Comparison of ENCODE assay signal across 1 cellular context in the genomic region with DNA sequence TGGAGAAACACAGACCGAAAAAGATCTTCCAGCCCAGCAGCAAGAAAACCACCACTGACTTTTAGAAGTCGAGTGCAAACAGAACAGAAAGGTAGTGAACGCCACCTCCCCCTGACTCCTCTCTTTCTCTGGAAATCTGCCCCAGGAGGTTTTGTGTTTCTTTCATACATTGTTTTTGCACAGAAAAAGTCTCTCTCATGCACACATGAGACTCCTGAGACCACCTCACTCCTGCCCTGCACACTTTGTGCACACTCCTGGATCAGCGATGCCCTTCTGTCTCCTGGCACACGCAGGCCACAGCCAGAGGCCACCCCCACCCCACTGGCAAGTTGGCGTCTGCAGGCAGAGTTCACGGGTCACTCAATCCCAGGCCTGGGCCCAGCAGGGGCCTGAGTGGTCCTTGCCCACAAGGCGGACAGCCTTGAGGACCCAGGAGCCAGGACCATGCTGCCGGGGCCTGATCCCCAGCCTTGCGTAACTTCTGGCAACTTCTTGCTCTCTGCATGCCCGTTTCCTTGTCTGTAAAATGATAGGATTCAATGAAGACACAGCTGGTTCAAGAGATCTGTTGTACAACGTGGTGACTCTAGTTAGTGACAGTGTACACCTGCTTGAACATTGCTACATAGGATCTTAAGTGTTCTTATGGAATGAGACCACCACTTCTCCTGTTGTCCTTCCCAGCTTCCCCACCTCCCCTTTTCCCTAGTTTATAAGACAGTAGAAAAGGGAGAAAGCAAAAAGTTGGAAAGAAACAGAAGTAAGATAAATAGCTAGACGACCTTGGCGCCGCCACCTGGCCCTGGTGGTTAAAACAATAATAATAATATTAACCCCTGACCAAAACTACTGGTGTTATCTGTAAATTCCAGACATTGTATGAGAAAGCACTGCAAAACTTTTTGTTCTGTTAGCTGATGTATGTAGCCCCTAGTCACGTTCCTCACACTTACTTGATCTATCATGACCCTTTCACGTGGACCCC.
TF ChIP-seq lines count a peak whose summit lies in the region.

No MANE protein-coding gene starts in this region.

TF ChIP-seq in WTC11, 78 proteins besides CTCF, POLR2A, EP300 and RAD21 (continued from another document):
- TF ChIP-seq AFF4 (CRISPR knock-in tag; IDR thresholded peaks at IDR 0.05; ENCODE audit: borderline replicate concordance) (no peak), NR3C1 (CRISPR knock-in tag; conservative IDR thresholded peaks at IDR 0.05; ENCODE audit: low read depth) (no peak), TP53 (CRISPR knock-in tag; IDR thresholded peaks at IDR 0.05) (no peak), ELF4 (CRISPR knock-in tag; IDR thresholded peaks at IDR 0.05; ENCODE audit: low read depth) (no peak), MYBL2 (CRISPR knock-in tag; IDR thresholded peaks at IDR 0.05) (no peak), GABPB1 (CRISPR knock-in tag; IDR thresholded peaks at IDR 0.05) (no peak), ZNF263 (CRISPR knock-in tag; IDR thresholded peaks at IDR 0.05; ENCODE audit: low read depth) (no peak)
- TF ChIP-seq, protein P1, sequence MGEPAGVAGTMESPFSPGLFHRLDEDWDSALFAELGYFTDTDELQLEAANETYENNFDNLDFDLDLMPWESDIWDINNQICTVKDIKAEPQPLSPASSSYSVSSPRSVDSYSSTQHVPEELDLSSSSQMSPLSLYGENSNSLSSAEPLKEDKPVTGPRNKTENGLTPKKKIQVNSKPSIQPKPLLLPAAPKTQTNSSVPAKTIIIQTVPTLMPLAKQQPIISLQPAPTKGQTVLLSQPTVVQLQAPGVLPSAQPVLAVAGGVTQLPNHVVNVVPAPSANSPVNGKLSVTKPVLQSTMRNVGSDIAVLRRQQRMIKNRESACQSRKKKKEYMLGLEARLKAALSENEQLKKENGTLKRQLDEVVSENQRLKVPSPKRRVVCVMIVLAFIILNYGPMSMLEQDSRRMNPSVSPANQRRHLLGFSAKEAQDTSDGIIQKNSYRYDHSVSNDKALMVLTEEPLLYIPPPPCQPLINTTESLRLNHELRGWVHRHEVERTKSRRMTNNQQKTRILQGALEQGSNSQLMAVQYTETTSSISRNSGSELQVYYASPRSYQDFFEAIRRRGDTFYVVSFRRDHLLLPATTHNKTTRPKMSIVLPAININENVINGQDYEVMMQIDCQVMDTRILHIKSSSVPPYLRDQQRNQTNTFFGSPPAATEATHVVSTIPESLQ (CRISPR knock-in tag; IDR thresholded peaks at IDR 0.05) = no peak
- TF ChIP-seq, protein P2, sequence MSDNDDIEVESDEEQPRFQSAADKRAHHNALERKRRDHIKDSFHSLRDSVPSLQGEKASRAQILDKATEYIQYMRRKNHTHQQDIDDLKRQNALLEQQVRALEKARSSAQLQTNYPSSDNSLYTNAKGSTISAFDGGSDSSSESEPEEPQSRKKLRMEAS (CRISPR knock-in tag; IDR thresholded peaks at IDR 0.05) = no peak
- TF ChIP-seq, protein P3, sequence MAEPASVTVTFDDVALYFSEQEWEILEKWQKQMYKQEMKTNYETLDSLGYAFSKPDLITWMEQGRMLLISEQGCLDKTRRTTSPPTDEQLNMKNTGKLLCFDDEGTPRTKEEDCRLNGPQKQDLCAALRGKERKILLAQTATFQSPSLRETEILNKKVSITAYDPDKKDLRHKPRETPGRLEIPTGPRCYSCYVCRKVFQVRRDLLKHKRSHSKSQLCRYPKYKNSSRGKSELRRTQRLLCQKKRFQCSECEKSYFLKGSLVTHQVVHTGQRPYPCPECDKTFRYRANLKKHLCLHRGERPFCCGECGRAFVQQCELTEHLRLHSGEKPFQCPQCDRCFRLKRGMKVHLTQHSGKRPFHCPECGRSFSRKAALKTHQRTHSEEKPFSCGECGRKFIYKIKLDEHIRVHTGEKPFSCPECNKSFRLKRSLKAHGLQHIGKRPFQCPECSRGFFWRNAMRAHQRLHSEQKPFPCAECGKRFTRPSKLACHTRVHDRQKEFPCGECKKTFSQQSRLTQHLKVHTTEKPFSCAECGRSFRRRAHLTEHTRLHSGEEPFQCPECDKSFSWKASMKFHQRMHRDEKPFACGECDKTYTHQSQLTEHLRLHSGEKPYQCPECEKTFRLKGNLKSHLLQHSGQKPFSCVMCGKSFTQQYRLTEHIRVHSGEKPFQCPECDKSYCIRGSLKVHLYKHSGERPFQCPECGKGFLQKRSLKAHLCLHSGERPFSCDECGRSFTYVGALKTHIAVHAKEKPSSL (CRISPR knock-in tag; conservative IDR thresholded peaks at IDR 0.05) = no peak
TF ChIP-seq in WTC11: peak in this region for 0.
